In genomic region chr2:53498210-53498609, GRCh38 we compare ENCODE assay signal across 12 cellular contexts.
A peak's percentile ranks its signal among the peaks of the same experiment; 100 is the strongest.
DNase-seq lines count a peak whose midpoint lies in the region; ATAC-seq and TF ChIP-seq lines count a peak whose summit lies in the region.
"Had no signal": no experiment of that assay in that cellular context is flagged by ENCODE, and none has a peak within 500 bp of the region (broad histone marks: within the 10 kb centered on the region; RNA-seq: fewer than 3 reads in every experiment).

No MANE protein-coding gene starts in this region.

- H3K9me3 ChIP-seq in osteoblast (ENCODE audit: low read depth, low read length), result no peaks in the 10 kb centered on the region
- H3K9me3 ChIP-seq in effector memory CD4-positive, alpha-beta T cell (ENCODE audit: control insufficient read depth, low read length), result no peaks in the 10 kb centered on the region

- peaks cover 5% of the 10 kb centered on the region for H3K27me3 ChIP-seq in osteoblast (ENCODE audit: insufficient read depth, low read length)
- no peaks in the 10 kb centered on the region for H3K27me3 ChIP-seq in effector memory CD4-positive, alpha-beta T cell (replicated peaks; ENCODE audit: control insufficient read depth, insufficient read depth, low read length, poor library complexity, severe bottlenecking)

- H3K27ac ChIP-seq in osteoblast (ENCODE audit: low read depth, low read length), result no peak overlapping the region
- no peak overlapping the region for H3K27ac ChIP-seq in effector memory CD4-positive, alpha-beta T cell (ENCODE audit: insufficient read depth, low read length, poor library complexity, severe bottlenecking)

- peak; percentile 25 for DNase-seq in AG20443 (ENCODE audit: low spot score)
- DNase-seq in NCI-H460 (ENCODE audit: extremely low read depth, low read depth), result peak; percentile 6
- peak; percentile 40 for DNase-seq in fibroblast of mammary gland (ENCODE audit: low read depth)
- DNase-seq in osteoblast (ENCODE audit: insufficient read length, low spot score, missing footprints), result peak; percentile 71
- DNase-seq in effector memory CD4-positive, alpha-beta T cell, result no peak
- DNase-seq in activated CD4-positive, alpha-beta T cell treated with anti-CD3 and anti-CD28 coated beads, Interleukin-2, amount 50 U/mL, for 1 hour, result no peak
- no peak for DNase-seq in COLO829 (ENCODE audit: low spot score)
- DNase-seq: activated CD4-positive, alpha-beta T cell treated with anti-CD3 and anti-CD28 coated beads, Interleukin-2, amount 10 ng/mL, durations not matched to agents 7 days and 5 days; cerebellar nuclear complex; OCI-M1 had no signal

- H2AFZ ChIP-seq in osteoblast (ENCODE audit: low read length), result no peak overlapping the region

- H4K20me1 ChIP-seq in osteoblast (ENCODE audit: insufficient read depth, low read length), result no peaks in the 10 kb centered on the region

- TF ChIP-seq CTCF in fibroblast of mammary gland (conservative IDR thresholded peaks at IDR 0.05; ENCODE audit: control insufficient read depth, insufficient read depth, low read depth, low read length), result no peak
- TF ChIP-seq CTCF in osteoblast (IDR thresholded peaks at IDR 0.05; ENCODE audit: extremely low read depth, low read depth, low read length), result no peak

- H3K4me2 ChIP-seq in osteoblast (ENCODE audit: insufficient read depth, low read length), result no peak overlapping the region

- H3K79me2 ChIP-seq in osteoblast (ENCODE audit: insufficient read depth, low read length), result no peaks in the 10 kb centered on the region

- no peak for ATAC-seq in GM19452 (IDR thresholded peaks at IDR 0.05; ENCODE audit: unreplicated experiment)
- ATAC-seq: esophagus mucosa had no signal

- H3K4me3 ChIP-seq in fibroblast of mammary gland (ENCODE audit: control insufficient read depth, low read depth, low read length), result no peak overlapping the region
- no peak overlapping the region for H3K4me3 ChIP-seq in osteoblast (ENCODE audit: insufficient read depth, low read length)
- H3K4me3 ChIP-seq in effector memory CD4-positive, alpha-beta T cell (ENCODE audit: insufficient read depth, low read depth, low read length, poor library complexity, severe bottlenecking), result no peak overlapping the region

- no peaks in the 10 kb centered on the region for H3K4me1 ChIP-seq in osteoblast (ENCODE audit: insufficient read depth, low read length)
- H3K4me1 ChIP-seq in effector memory CD4-positive, alpha-beta T cell (ENCODE audit: control insufficient read depth, insufficient read depth, low read length, poor library complexity, severe bottlenecking), result no peaks in the 10 kb centered on the region

- H3K36me3 ChIP-seq in osteoblast (ENCODE audit: insufficient read depth, low read length), result no peaks in the 10 kb centered on the region
- H3K36me3 ChIP-seq in effector memory CD4-positive, alpha-beta T cell (ENCODE audit: control insufficient read depth, insufficient read depth, low read length), result no peaks in the 10 kb centered on the region

Comparison
In these comparisons a context has a peak if more than half of its experiments do, and no peak if none do; other contexts are left out.
1. DNase-seq: peak in AG20443 (single experiment), NCI-H460 (single experiment), fibroblast of mammary gland (single experiment) and osteoblast (single experiment); none in effector memory CD4-positive, alpha-beta T cell (0 of 3), activated CD4-positive, alpha-beta T cell treated with anti-CD3 and anti-CD28 coated beads, Interleukin-2, amount 50 U/mL, for 1 hour (single experiment) and COLO829 (single experiment).